ENCODE assay signal across 8 cellular contexts in the genomic region with DNA sequence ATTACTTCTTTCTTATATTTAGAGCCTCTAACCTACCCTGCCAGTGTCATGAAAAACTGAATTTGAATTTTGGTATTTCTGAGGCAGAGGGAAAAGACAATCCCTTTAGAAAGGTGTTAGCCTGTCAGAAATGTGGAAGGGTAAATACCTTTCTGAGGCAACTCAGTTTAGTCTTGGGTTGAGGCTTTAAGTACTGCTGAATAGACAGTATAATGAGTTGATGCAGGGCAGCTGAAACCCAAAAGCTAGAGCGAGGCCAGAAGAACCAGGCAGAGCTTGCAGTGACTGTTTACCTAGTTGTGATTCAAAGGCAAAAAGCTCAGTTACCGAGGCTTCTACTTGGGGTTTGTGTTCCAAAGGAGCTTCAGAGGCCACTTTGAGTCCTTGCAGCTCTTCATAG.
"Had no signal": no experiment of that assay in that cellular context is flagged by ENCODE, and none has a peak within 500 bp of the region (broad histone marks: within the 10 kb centered on the region; RNA-seq: fewer than 3 reads in every experiment).

No MANE protein-coding gene starts in this region.

- DNase-seq: activated CD4-positive, CD25-positive, alpha-beta regulatory T cell treated with anti-CD3 and anti-CD28 coated beads, Interleukin-2, amount 50 U/mL, for 72 hours; activated CD8-positive, alpha-beta memory T cell treated with anti-CD3 and anti-CD28 coated beads for 24 hours; activated effector memory CD4-positive, alpha-beta T cell treated with Interleukin-2 at 50 U/mL for 16 hours; activated naive CD4-positive, alpha-beta T cell treated with anti-CD3 and anti-CD28 coated beads, Interleukin-2, amount 50 U/mL, for 16 hours had no signal

- H3K27ac ChIP-seq: brain microvascular endothelial cell had no signal

- H3K27me3 ChIP-seq: brain microvascular endothelial cell had no signal

- FAIRE-seq: bronchial epithelial cell, colon, frontal cortex had no signal
